16 cellular contexts compared by ENCODE assay signal in genomic region chr4:185040523-185040922, GRCh38.
DNase-seq lines count a peak whose midpoint lies in the region; ATAC-seq and FAIRE-seq lines count a peak whose summit lies in the region.
"Had no signal": no experiment of that assay in that cellular context is flagged by ENCODE, and none has a peak within 500 bp of the region (broad histone marks: within the 10 kb centered on the region; RNA-seq: fewer than 3 reads in every experiment).

No MANE protein-coding gene starts in this region.

- H3K4me1 Mint-ChIP-seq in stimulated activated effector memory CD8-positive, alpha-beta T cell treated with anti-CD3 and anti-CD28 coated beads, Interleukin-12 subunit alpha, Interleukin-12 subunit beta, amount 100 ng/mL, for 72 hours, result peaks cover 8% of the 10 kb centered on the region

- peak; percentile 62 for ATAC-seq in stimulated activated effector memory CD8-positive, alpha-beta T cell treated with anti-CD3 and anti-CD28 coated beads, Interleukin-12 subunit alpha, Interleukin-12 subunit beta, amount 100 ng/mL, for 72 hours
- ATAC-seq in HG03097 (IDR thresholded peaks at IDR 0.05; ENCODE audit: low FRiP score, unreplicated experiment), result no peak

- no peak overlapping the region for H3K27ac Mint-ChIP-seq in stimulated activated effector memory CD8-positive, alpha-beta T cell treated with anti-CD3 and anti-CD28 coated beads, Interleukin-12 subunit alpha, Interleukin-12 subunit beta, amount 100 ng/mL, for 72 hours
- H3K27ac Mint-ChIP-seq: CD14-positive monocyte; memory B cell; stimulated activated naive B cell treated with anti-CD40 and anti-IgM and Interleukin-4, amounts not matched to agents 10 μg/mL and 1 μg/mL and 100 μg/mL, for 72 hours; T-helper 1 cell treated with Interleukin-12 subunit alpha and Interleukin-12 subunit beta and Interleukin-4 antibody, amounts not matched to agents 30 μg/mL and 1 μg/mL, for 36 hours had no signal

- no peaks in the 10 kb centered on the region for H3K36me3 Mint-ChIP-seq in stimulated activated effector memory CD8-positive, alpha-beta T cell treated with anti-CD3 and anti-CD28 coated beads, Interleukin-12 subunit alpha, Interleukin-12 subunit beta, amount 100 ng/mL, for 72 hours
- H3K36me3 Mint-ChIP-seq: activated naive CD4-positive, alpha-beta T cell treated with anti-CD3 and anti-CD28 coated beads, Interleukin-2, amount 50 U/mL, for 72 hours; CD14-positive monocyte; memory B cell; stimulated activated naive B cell treated with anti-CD40 and anti-IgM and Interleukin-4, amounts not matched to agents 10 μg/mL and 1 μg/mL and 100 μg/mL, for 72 hours had no signal

- FAIRE-seq in GM19239 (lab: Jason Lieb, UNC), result no peak
- FAIRE-seq: bronchial epithelial cell, colon, D721Med had no signal

- H3K9me3 Mint-ChIP-seq in stimulated activated effector memory CD8-positive, alpha-beta T cell treated with anti-CD3 and anti-CD28 coated beads, Interleukin-12 subunit alpha, Interleukin-12 subunit beta, amount 100 ng/mL, for 72 hours, result no peaks in the 10 kb centered on the region
- H3K9me3 Mint-ChIP-seq: activated naive CD4-positive, alpha-beta T cell treated with anti-CD3 and anti-CD28 coated beads, Interleukin-2, amount 50 U/mL, for 72 hours; memory B cell; T-helper 1 cell treated with Interleukin-12 subunit alpha and Interleukin-12 subunit beta and Interleukin-4 antibody, amounts not matched to agents 30 μg/mL and 1 μg/mL, for 36 hours had no signal

- DNase-seq in DMS53 (lab: John Stamatoyannopoulos, UW), result peak; percentile 21
- DNase-seq in DMS53 treated with DMSO at 0.1 percent for 48 hours (lab: John Stamatoyannopoulos, UW; ENCODE audit: unreplicated experiment), result no peak
- DNase-seq in SW480 (ENCODE audit: low spot score), result peak; percentile 8
- peak; percentile 39 for DNase-seq in iPS-NIHi7 (ENCODE audit: extremely low spot score)
- DNase-seq in stimulated activated effector memory CD8-positive, alpha-beta T cell treated with anti-CD3 and anti-CD28 coated beads, Interleukin-12 subunit alpha, Interleukin-12 subunit beta, amount 100 ng/mL, for 72 hours (ENCODE audit: low spot score in 2 of 2), result no peak
- no peak for DNase-seq in GM19239 (ENCODE audit: insufficient read length, low spot score)
- DNase-seq in NCI-H2107 (lab: John Stamatoyannopoulos, UW), result no peak

- H3K4me3 Mint-ChIP-seq in stimulated activated effector memory CD8-positive, alpha-beta T cell treated with anti-CD3 and anti-CD28 coated beads, Interleukin-12 subunit alpha, Interleukin-12 subunit beta, amount 100 ng/mL, for 72 hours, result no peak overlapping the region
- H3K4me3 Mint-ChIP-seq: T-helper 1 cell treated with Interleukin-12 subunit alpha and Interleukin-12 subunit beta and Interleukin-4 antibody, amounts not matched to agents 30 μg/mL and 1 μg/mL, for 36 hours had no signal

Comparison
In these comparisons a context has a peak if more than half of its experiments do, and no peak if none do; other contexts are left out.
1. DNase-seq: peak in DMS53 (single experiment), SW480 (single experiment) and iPS-NIHi7 (single experiment); none in DMS53 treated with DMSO at 0.1 percent for 48 hours (single experiment), stimulated activated effector memory CD8-positive, alpha-beta T cell treated with anti-CD3 and anti-CD28 coated beads, Interleukin-12 subunit alpha, Interleukin-12 subunit beta, amount 100 ng/mL, for 72 hours (0 of 2), GM19239 (single experiment) and NCI-H2107 (single experiment).